ENCODE assay signal across 1 cellular context in genomic region chr5:60844429-60844890, GRCh38.
TF ChIP-seq lines count a peak whose summit lies in the region.

No MANE protein-coding gene starts in this region.

TF ChIP-seq in HepG2, 621 proteins besides CTCF, POLR2A, EP300 and RAD21 (continued from another document):
- TF ChIP-seq CAMTA2 (CRISPR knock-in tag; IDR thresholded peaks at IDR 0.05; ENCODE audit: borderline replicate concordance) (no peak), MEF2D (CRISPR knock-in tag; IDR thresholded peaks at IDR 0.05) (no peak), DMAP1 (CRISPR knock-in tag; IDR thresholded peaks at IDR 0.05) (0 out of 2 replicates have a peak, but pooled peaks have one; percentile 16), ZNF451 (CRISPR knock-in tag; IDR thresholded peaks at IDR 0.05) (0 out of 2 replicates have a peak, but pooled peaks have one; percentile 12), YEATS2 (CRISPR knock-in tag; IDR thresholded peaks at IDR 0.05; ENCODE audit: borderline replicate concordance) (no peak), ZNF205 (CRISPR knock-in tag; IDR thresholded peaks at IDR 0.05) (0 out of 2 replicates have a peak, but pooled peaks have one; percentile 8), TCF12 (IDR thresholded peaks at IDR 0.05) (no peak), TCF12 (CRISPR knock-in tag; IDR thresholded peaks at IDR 0.05) (no peak), ZNF652 (CRISPR knock-in tag; IDR thresholded peaks at IDR 0.05; ENCODE audit: borderline replicate concordance, low read depth) (peak; percentile 33; the same call in 1 of the 2 replicates), SNAI1 (CRISPR knock-in tag; IDR thresholded peaks at IDR 0.05; ENCODE audit: borderline replicate concordance) (no peak), ZNF331 (CRISPR knock-in tag; IDR thresholded peaks at IDR 0.05) (0 out of 2 replicates have a peak, but pooled peaks have one; percentile 5), FOSL2 (CRISPR knock-in tag; IDR thresholded peaks at IDR 0.05) (peak; percentile 60), ZNF230 (CRISPR knock-in tag; IDR thresholded peaks at IDR 0.05) (no peak), MAZ (IDR thresholded peaks at IDR 0.05; ENCODE audit: borderline replicate concordance, low read depth, low read length) (0 out of 2 replicates have a peak, but pooled peaks have one; percentile 37), MAZ (CRISPR knock-in tag; IDR thresholded peaks at IDR 0.05; ENCODE audit: low read depth) (no peak), ZNF530 (CRISPR knock-in tag; IDR thresholded peaks at IDR 0.05; ENCODE audit: low read depth) (no peak), ZNF878 (CRISPR knock-in tag; IDR thresholded peaks at IDR 0.05) (no peak), MEIS2 (CRISPR knock-in tag; IDR thresholded peaks at IDR 0.05) (no peak), NFKBIZ (CRISPR knock-in tag; IDR thresholded peaks at IDR 0.05) (no peak), ZBTB21 (CRISPR knock-in tag; IDR thresholded peaks at IDR 0.05) (peak; percentile 87), PHF20 (CRISPR knock-in tag; IDR thresholded peaks at IDR 0.05) (0 out of 2 replicates have a peak, but pooled peaks have one; percentile 13), ZNF670 (CRISPR knock-in tag; IDR thresholded peaks at IDR 0.05; ENCODE audit: borderline replicate concordance) (no peak)
- TF ChIP-seq, protein P1, sequence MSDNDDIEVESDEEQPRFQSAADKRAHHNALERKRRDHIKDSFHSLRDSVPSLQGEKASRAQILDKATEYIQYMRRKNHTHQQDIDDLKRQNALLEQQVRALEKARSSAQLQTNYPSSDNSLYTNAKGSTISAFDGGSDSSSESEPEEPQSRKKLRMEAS (IDR thresholded peaks at IDR 0.05): peak; percentile 20; the same call in 1 of the 2 replicates
- TF ChIP-seq, protein P2, sequence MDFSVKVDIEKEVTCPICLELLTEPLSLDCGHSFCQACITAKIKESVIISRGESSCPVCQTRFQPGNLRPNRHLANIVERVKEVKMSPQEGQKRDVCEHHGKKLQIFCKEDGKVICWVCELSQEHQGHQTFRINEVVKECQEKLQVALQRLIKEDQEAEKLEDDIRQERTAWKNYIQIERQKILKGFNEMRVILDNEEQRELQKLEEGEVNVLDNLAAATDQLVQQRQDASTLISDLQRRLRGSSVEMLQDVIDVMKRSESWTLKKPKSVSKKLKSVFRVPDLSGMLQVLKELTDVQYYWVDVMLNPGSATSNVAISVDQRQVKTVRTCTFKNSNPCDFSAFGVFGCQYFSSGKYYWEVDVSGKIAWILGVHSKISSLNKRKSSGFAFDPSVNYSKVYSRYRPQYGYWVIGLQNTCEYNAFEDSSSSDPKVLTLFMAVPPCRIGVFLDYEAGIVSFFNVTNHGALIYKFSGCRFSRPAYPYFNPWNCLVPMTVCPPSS (IDR thresholded peaks at IDR 0.05): no peak
- TF ChIP-seq, protein P3, sequence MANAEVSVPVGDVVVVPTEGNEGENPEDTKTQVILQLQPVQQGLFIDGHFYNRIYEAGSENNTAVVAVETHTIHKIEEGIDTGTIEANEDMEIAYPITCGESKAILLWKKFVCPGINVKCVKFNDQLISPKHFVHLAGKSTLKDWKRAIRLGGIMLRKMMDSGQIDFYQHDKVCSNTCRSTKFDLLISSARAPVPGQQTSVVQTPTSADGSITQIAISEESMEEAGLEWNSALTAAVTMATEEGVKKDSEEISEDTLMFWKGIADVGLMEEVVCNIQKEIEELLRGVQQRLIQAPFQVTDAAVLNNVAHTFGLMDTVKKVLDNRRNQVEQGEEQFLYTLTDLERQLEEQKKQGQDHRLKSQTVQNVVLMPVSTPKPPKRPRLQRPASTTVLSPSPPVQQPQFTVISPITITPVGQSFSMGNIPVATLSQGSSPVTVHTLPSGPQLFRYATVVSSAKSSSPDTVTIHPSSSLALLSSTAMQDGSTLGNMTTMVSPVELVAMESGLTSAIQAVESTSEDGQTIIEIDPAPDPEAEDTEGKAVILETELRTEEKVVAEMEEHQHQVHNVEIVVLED (CRISPR knock-in tag; IDR thresholded peaks at IDR 0.05; ENCODE audit: borderline replicate concordance): no peak
- TF ChIP-seq, protein P4, sequence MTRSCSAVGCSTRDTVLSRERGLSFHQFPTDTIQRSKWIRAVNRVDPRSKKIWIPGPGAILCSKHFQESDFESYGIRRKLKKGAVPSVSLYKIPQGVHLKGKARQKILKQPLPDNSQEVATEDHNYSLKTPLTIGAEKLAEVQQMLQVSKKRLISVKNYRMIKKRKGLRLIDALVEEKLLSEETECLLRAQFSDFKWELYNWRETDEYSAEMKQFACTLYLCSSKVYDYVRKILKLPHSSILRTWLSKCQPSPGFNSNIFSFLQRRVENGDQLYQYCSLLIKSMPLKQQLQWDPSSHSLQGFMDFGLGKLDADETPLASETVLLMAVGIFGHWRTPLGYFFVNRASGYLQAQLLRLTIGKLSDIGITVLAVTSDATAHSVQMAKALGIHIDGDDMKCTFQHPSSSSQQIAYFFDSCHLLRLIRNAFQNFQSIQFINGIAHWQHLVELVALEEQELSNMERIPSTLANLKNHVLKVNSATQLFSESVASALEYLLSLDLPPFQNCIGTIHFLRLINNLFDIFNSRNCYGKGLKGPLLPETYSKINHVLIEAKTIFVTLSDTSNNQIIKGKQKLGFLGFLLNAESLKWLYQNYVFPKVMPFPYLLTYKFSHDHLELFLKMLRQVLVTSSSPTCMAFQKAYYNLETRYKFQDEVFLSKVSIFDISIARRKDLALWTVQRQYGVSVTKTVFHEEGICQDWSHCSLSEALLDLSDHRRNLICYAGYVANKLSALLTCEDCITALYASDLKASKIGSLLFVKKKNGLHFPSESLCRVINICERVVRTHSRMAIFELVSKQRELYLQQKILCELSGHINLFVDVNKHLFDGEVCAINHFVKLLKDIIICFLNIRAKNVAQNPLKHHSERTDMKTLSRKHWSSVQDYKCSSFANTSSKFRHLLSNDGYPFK (CRISPR knock-in tag; IDR thresholded peaks at IDR 0.05; ENCODE audit: borderline replicate concordance): no peak
- TF ChIP-seq, protein P5, sequence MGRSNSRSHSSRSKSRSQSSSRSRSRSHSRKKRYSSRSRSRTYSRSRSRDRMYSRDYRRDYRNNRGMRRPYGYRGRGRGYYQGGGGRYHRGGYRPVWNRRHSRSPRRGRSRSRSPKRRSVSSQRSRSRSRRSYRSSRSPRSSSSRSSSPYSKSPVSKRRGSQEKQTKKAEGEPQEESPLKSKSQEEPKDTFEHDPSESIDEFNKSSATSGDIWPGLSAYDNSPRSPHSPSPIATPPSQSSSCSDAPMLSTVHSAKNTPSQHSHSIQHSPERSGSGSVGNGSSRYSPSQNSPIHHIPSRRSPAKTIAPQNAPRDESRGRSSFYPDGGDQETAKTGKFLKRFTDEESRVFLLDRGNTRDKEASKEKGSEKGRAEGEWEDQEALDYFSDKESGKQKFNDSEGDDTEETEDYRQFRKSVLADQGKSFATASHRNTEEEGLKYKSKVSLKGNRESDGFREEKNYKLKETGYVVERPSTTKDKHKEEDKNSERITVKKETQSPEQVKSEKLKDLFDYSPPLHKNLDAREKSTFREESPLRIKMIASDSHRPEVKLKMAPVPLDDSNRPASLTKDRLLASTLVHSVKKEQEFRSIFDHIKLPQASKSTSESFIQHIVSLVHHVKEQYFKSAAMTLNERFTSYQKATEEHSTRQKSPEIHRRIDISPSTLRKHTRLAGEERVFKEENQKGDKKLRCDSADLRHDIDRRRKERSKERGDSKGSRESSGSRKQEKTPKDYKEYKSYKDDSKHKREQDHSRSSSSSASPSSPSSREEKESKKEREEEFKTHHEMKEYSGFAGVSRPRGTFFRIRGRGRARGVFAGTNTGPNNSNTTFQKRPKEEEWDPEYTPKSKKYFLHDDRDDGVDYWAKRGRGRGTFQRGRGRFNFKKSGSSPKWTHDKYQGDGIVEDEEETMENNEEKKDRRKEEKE (IDR thresholded peaks at IDR 0.05): no peak
TF ChIP-seq in HepG2: peak in this region for 15.
